Comparison of ENCODE assay signal across 11 cellular contexts in the genomic region with DNA sequence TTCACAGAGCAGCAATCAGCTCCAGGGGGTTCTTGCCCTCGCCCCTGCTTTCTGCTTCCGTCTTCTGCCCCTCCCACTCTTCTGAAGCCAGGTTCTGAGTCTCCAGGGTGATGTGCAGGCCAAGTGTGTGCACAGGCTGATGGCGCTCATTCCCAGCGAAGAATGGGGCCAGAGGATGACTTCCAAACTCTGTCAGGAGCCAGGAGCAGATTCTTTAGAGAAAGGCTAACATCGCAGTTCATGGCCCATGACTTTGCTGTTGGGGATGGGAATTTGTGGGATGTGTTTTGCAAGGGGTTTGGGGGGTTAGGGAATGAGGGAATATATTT. TPM values are rescaled to one million over a fixed set of nuclear protein-coding genes. Genes with fewer than 3 reads are reported as not detected.
DNase-seq lines count a peak whose midpoint lies in the region; ATAC-seq and TF ChIP-seq lines count a peak whose summit lies in the region.
"Had no signal": no experiment of that assay in that cellular context is flagged by ENCODE, and none has a peak within 500 bp of the region (broad histone marks: within the 10 kb centered on the region; RNA-seq: fewer than 3 reads in every experiment).

No MANE protein-coding gene starts in this region.

- H3K4me1 Mint-ChIP-seq in naive thymus-derived CD8-positive, alpha-beta T cell: peaks cover 26 to 45% (median 40%) of the 10 kb centered on the region in 4 donors
- H3K4me1 Mint-ChIP-seq in activated CD8-positive, alpha-beta T cell treated with anti-CD3 and anti-CD28 coated beads for 36 hours (ENCODE audit: low read depth): peaks cover 41% of the 10 kb centered on the region

- CTCF ChIA-PET in activated CD8-positive, alpha-beta T cell treated with anti-CD3 and anti-CD28 coated beads for 36 hours (lab: Charles Lee): interaction anchor here (0.8 to 5.7 kb wide), 19 partner anchors 11 to 288 kb away, joined by 3 to 35 read pairs (median 5); no protein-coding TSS in a partner anchor

- H3K9me3 ChIP-seq in suprapubic skin: no peaks in the 10 kb centered on the region

- H3K9me3 Mint-ChIP-seq in naive thymus-derived CD8-positive, alpha-beta T cell: no peaks in the 10 kb centered on the region
- H3K9me3 Mint-ChIP-seq in activated CD8-positive, alpha-beta T cell treated with anti-CD3 and anti-CD28 coated beads for 36 hours: peaks cover 2% of the 10 kb centered on the region
- H3K9me3 Mint-ChIP-seq: activated T-helper 17 cell treated with anti-CD3 and anti-CD28 coated beads, Interleukin-2, amount 50 U/mL, for 72 hours; CD8-positive, alpha-beta T cell had no signal

- H3K4me1 ChIP-seq in suprapubic skin: peaks cover 13% of the 10 kb centered on the region

- no peaks in the 10 kb centered on the region for H3K27me3 ChIP-seq in suprapubic skin

- no peak for ATAC-seq in naive thymus-derived CD8-positive, alpha-beta T cell
- ATAC-seq in activated CD4-positive, CD25-positive, alpha-beta regulatory T cell treated with anti-CD3 and anti-CD28 coated beads, Interleukin-2, amount 50 U/mL, for 24 hours: no peak
- ATAC-seq in activated CD8-positive, alpha-beta T cell treated with anti-CD3 and anti-CD28 coated beads for 36 hours: no peak

- H3K27ac Mint-ChIP-seq in naive thymus-derived CD8-positive, alpha-beta T cell: peak overlapping the region in 6 of 10 donors; percentile 19 to 92 (median 43)
- H3K27ac Mint-ChIP-seq in activated CD8-positive, alpha-beta T cell treated with anti-CD3 and anti-CD28 coated beads for 36 hours: no peak overlapping the region

- WGBS in suprapubic skin: 62% methylated on average over 5 of the region's 5 CpGs

- H3K4me3 ChIP-seq in fibroblast of mammary gland (ENCODE audit: control insufficient read depth, low read depth, low read length) (peak overlapping the region; percentile 3), suprapubic skin (no peak overlapping the region)
- H3K4me3 ChIP-seq: cardiac muscle cell had no signal

- DNase-seq in NCI-H2227 treated with DMSO at 0.1 percent for 48 hours (lab: John Stamatoyannopoulos, UW) (peak; percentile 29), fibroblast of mammary gland (ENCODE audit: low read depth) (peak; percentile 38), suprapubic skin (ENCODE audit: low spot score in 2 of 2) (peak in 1 of 2 donors; percentile 83), NCI-H524 (lab: John Stamatoyannopoulos, UW) (no peak)
- DNase-seq in naive thymus-derived CD8-positive, alpha-beta T cell: no peak
- DNase-seq in activated CD8-positive, alpha-beta T cell treated with anti-CD3 and anti-CD28 coated beads for 36 hours: no peak
- DNase-seq: NCI-H510A had no signal

- POLR2A ChIA-PET in naive thymus-derived CD8-positive, alpha-beta T cell (lab: Charles Lee): interaction anchor here (0.6 to 1.5 kb wide), 3 partner anchors 30 to 288 kb away, joined by 3 to 5 read pairs (median 4); no protein-coding TSS in a partner anchor
- POLR2A ChIA-PET in activated CD8-positive, alpha-beta T cell treated with anti-CD3 and anti-CD28 coated beads for 36 hours (lab: Charles Lee): interaction anchor here (1.0 to 1.3 kb wide), 2 partner anchors 20 to 160 kb away, joined by 3 to 6 read pairs; no protein-coding TSS in a partner anchor

- peak overlapping the region; percentile 63 for H3K27ac ChIP-seq in suprapubic skin
- H3K27ac ChIP-seq: cardiac muscle cell had no signal

- no peak overlapping the region for H3K4me3 Mint-ChIP-seq in naive thymus-derived CD8-positive, alpha-beta T cell
- no peak overlapping the region for H3K4me3 Mint-ChIP-seq in activated CD8-positive, alpha-beta T cell treated with anti-CD3 and anti-CD28 coated beads for 36 hours
- H3K4me3 Mint-ChIP-seq: CD8-positive, alpha-beta T cell had no signal

- no peaks in the 10 kb centered on the region for H3K27me3 Mint-ChIP-seq in naive thymus-derived CD8-positive, alpha-beta T cell
- no peaks in the 10 kb centered on the region for H3K27me3 Mint-ChIP-seq in activated CD8-positive, alpha-beta T cell treated with anti-CD3 and anti-CD28 coated beads for 36 hours
- H3K27me3 Mint-ChIP-seq: activated T-helper 17 cell treated with anti-CD3 and anti-CD28 coated beads, Interleukin-2, amount 50 U/mL, for 72 hours had no signal

- intact Hi-C loops in activated CD8-positive, alpha-beta T cell treated with anti-CD3 and anti-CD28 coated beads for 36 hours (cut with micrococcal nuclease): loop anchor here (2.0 kb wide), 1 partner anchor 287 kb away; no protein-coding TSS in a partner anchor

- no peak for TF ChIP-seq POLR2A in suprapubic skin (IDR thresholded peaks at IDR 0.05)

- H3K36me3 ChIP-seq in suprapubic skin: no peaks in the 10 kb centered on the region
- H3K36me3 ChIP-seq: cardiac muscle cell had no signal

- no peak for TF ChIP-seq EP300 in suprapubic skin (IDR thresholded peaks at IDR 0.05)

- TF ChIP-seq CTCF in fibroblast of mammary gland (conservative IDR thresholded peaks at IDR 0.05; ENCODE audit: control insufficient read depth, insufficient read depth, low read depth, low read length) (no peak), suprapubic skin (IDR thresholded peaks at IDR 0.05) (no peak)
- TF ChIP-seq CTCF in activated CD8-positive, alpha-beta T cell treated with anti-CD3 and anti-CD28 coated beads for 36 hours (IDR thresholded peaks at IDR 0.05): no peak

- H3K36me3 Mint-ChIP-seq in naive thymus-derived CD8-positive, alpha-beta T cell: peaks cover 0 to 2% (median 0%) of the 10 kb centered on the region in 3 donors
- no peaks in the 10 kb centered on the region for H3K36me3 Mint-ChIP-seq in activated CD8-positive, alpha-beta T cell treated with anti-CD3 and anti-CD28 coated beads for 36 hours (ENCODE audit: low read depth)
- H3K36me3 Mint-ChIP-seq: CD8-positive, alpha-beta T cell had no signal

RNA-seq across cellular contexts. Expression of a gene that starts 56.1 kb away (rescaled TPM):
- total RNA-seq in naive thymus-derived CD8-positive, alpha-beta T cell: not detected
- polyA plus RNA-seq in naive thymus-derived CD8-positive, alpha-beta T cell: under 1 TPM; 0.08 to 0.21 (median 0.09) TPM
- total RNA-seq in suprapubic skin: 1 to 10 TPM in 2 of 4 donors, under 1 TPM in 1, not detected in 1; 0.25 to 7.6 (median 1.0) TPM
- total RNA-seq in activated CD8-positive, alpha-beta T cell treated with anti-CD3 and anti-CD28 coated beads for 36 hours: not detected
- total RNA-seq: cardiac muscle cell; CD8-positive, alpha-beta T cell had no signal

Comparison
In these comparisons a context has a peak if more than half of its experiments do, and no peak if none do; other contexts are left out.
1. DNase-seq: peak in NCI-H2227 treated with DMSO at 0.1 percent for 48 hours (single experiment) and fibroblast of mammary gland (single experiment); none in naive thymus-derived CD8-positive, alpha-beta T cell (0 of 10), NCI-H524 (0 of 2) and activated CD8-positive, alpha-beta T cell treated with anti-CD3 and anti-CD28 coated beads for 36 hours (single experiment).